Comparison of ENCODE assay signal across 8 cellular contexts in the genomic region with DNA sequence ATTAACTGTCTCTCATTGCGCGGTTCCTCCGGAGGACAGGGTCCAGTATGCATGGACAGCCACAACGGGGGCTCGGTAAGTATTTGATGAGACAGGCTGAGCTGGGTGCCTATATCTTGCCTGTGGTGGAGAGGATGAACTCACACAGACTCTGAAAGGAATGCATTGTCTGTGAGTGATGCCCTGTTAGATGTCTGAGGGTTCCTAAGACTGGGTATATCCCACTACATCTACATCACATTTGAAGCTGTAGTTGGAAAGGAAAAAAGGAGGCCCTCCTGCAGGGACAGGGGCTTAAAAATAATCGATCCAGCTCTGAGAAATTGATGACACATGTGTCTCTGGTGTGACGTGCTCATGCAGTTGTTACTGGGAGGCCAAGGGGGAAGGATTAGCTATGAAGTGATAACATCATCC. TPM values are rescaled to one million over a fixed set of nuclear protein-coding genes. Genes with fewer than 3 reads are reported as not detected.
DNase-seq lines count a peak whose midpoint lies in the region; ATAC-seq and TF ChIP-seq lines count a peak whose summit lies in the region.

No MANE protein-coding gene starts in this region.

- no peaks in the 10 kb centered on the region for H3K36me3 ChIP-seq in aorta (ENCODE audit: control insufficient read depth in 1 of 2, insufficient read depth in 2 of 2, low read length in 1 of 2)

- H3K9me3 ChIP-seq in aorta (ENCODE audit: control insufficient read depth, low read length), result no peaks in the 10 kb centered on the region

- H3K4me1 ChIP-seq in aorta (ENCODE audit: control insufficient read depth in 1 of 2, insufficient read depth in 2 of 2, low read length in 2 of 2), result peaks cover 2 to 3% of the 10 kb centered on the region in 2 donors

- intact Hi-C loops in aorta (cut with DNase I), result loop anchor here (5.0 kb wide), 2 partner anchors 51 to 129 kb away; no protein-coding TSS in a partner anchor

- TF ChIP-seq CTCF in WI38 (IDR thresholded peaks at IDR 0.05; ENCODE audit: low read depth, low read length), result no peak

- peak overlapping the region; percentile 86 for H3K4me3 ChIP-seq in WI38 (ENCODE audit: low read depth, low read length)
- H3K4me3 ChIP-seq in aorta (ENCODE audit: low read length in 2 of 2), result peak overlapping the region; percentile 59 to 88

- DNase-seq in stimulated activated CD4-positive, alpha-beta T cell treated with anti-CD3 and anti-CD28 coated beads, Interleukin-15, amount 100 ng/mL, for 24 hours, result peak; percentile 33
- no peak for DNase-seq in stimulated activated CD4-positive, alpha-beta T cell treated with anti-CD3 and anti-CD28 coated beads, Interleukin-4, amount 100 ng/mL, for 1 hour
- DNase-seq in iris pigment epithelial cell (ENCODE audit: low read depth) (peak; percentile 69), aorta (peak in 1 of 2 donors; percentile 41), COR-L47 (lab: John Stamatoyannopoulos, UW) (no peak), NCI-H2227 (lab: John Stamatoyannopoulos, UW; ENCODE audit: unreplicated experiment) (no peak), NCI-H1105 treated with DMSO at 0.1 percent for 48 hours (lab: John Stamatoyannopoulos, UW) (no peak)

- peak overlapping the region in 1 of 2 donors; percentile 65 for H3K27ac ChIP-seq in aorta (ENCODE audit: low read depth in 1 of 2, low read length in 2 of 2)

- ATAC-seq in aorta (ENCODE audit: low FRiP score), result no peak

- no peaks in the 10 kb centered on the region for H3K27me3 ChIP-seq in aorta (ENCODE audit: control insufficient read depth in 1 of 2, insufficient read depth in 2 of 2, low read length in 1 of 2)

- 7 to 15% methylated on average over 7 of the region's 7 CpGs for WGBS in aorta, 2 donors

RNA-seq across cellular contexts. Expression of gene ADARB1, which starts 1.9 kb away (rescaled TPM):
- 100 to 1,000 TPM in 1 of 2 donors, 10 to 100 TPM in 1; 87.9 to 224 TPM for total RNA-seq in aorta
- 10 to 100 TPM; 54.7 to 93.3 TPM for polyA plus RNA-seq in aorta

Comparison
In these comparisons a context has a peak if more than half of its experiments do, and no peak if none do; other contexts are left out.
1. DNase-seq: peak in stimulated activated CD4-positive, alpha-beta T cell treated with anti-CD3 and anti-CD28 coated beads, Interleukin-15, amount 100 ng/mL, for 24 hours (single experiment) and iris pigment epithelial cell (single experiment); none in stimulated activated CD4-positive, alpha-beta T cell treated with anti-CD3 and anti-CD28 coated beads, Interleukin-4, amount 100 ng/mL, for 1 hour (single experiment), COR-L47 (single experiment), NCI-H2227 (single experiment) and NCI-H1105 treated with DMSO at 0.1 percent for 48 hours (single experiment).